In genomic region chr7:130069179-130069977, GRCh38 we compare ENCODE assay signal across 8 cellular contexts. TPM values are rescaled to one million over a fixed set of nuclear protein-coding genes. Genes with fewer than 3 reads are reported as not detected.
DNase-seq lines count a peak whose midpoint lies in the region; ATAC-seq and TF ChIP-seq lines count a peak whose summit lies in the region.

No MANE protein-coding gene starts in this region.

- CTCF ChIA-PET in AG04450 (lab: Charles Lee), result interaction anchor here (0.5 to 0.9 kb wide), 3 partner anchors 22 to 763 kb away, joined by 3 read pairs; no protein-coding TSS in a partner anchor

- H3K4me1 ChIP-seq in mucosa of stomach (ENCODE audit: control insufficient read depth, insufficient read depth, low read length), result peaks cover 4% of the 10 kb centered on the region

- POLR2A ChIA-PET in AG04450 (lab: Yijun Ruan, JAX), result interaction anchor here (0.9 to 1.3 kb wide), 2 partner anchors 32 to 75 kb away, joined by 3 to 4 read pairs; no protein-coding TSS in a partner anchor

- ATAC-seq in HG03460 (IDR thresholded peaks at IDR 0.05; ENCODE audit: unreplicated experiment) (no peak), HG03378 (IDR thresholded peaks at IDR 0.05; ENCODE audit: unreplicated experiment) (no peak)

- H3K36me3 ChIP-seq in brain microvascular endothelial cell (replicated peaks), result no peaks in the 10 kb centered on the region
- no peaks in the 10 kb centered on the region for H3K36me3 ChIP-seq in mucosa of stomach (ENCODE audit: control insufficient read depth, insufficient read depth, low read length)

- in situ Hi-C loops in brain microvascular endothelial cell (cut with HindIII; ENCODE audit: low pct_ligation_motif_present, low sequenced_read_pairs), result no loop called here

- H3K9me3 ChIP-seq in AG04450 (ENCODE audit: control insufficient read depth, insufficient read depth, low read length), result no peaks in the 10 kb centered on the region
- no peaks in the 10 kb centered on the region for H3K9me3 ChIP-seq in mucosa of stomach (ENCODE audit: control insufficient read depth, low read length)

- H3K27me3 ChIP-seq in AG04450 (ENCODE audit: control insufficient read depth, insufficient read depth, low read length), result no peaks in the 10 kb centered on the region
- H3K27me3 ChIP-seq in brain microvascular endothelial cell (replicated peaks), result no peaks in the 10 kb centered on the region
- no peaks in the 10 kb centered on the region for H3K27me3 ChIP-seq in mucosa of stomach (ENCODE audit: control insufficient read depth, insufficient read depth, low read length)

- peak overlapping the region; percentile 68 for H3K4me3 ChIP-seq in AG04450 (ENCODE audit: low read depth, low read length)
- peak overlapping the region; percentile 95 for H3K4me3 ChIP-seq in Jurkat, Clone E6-1 (ENCODE audit: low read length)
- H3K4me3 ChIP-seq in brain microvascular endothelial cell (ENCODE audit: low read depth, low read length), result peak overlapping the region; percentile 65
- H3K4me3 ChIP-seq in mucosa of stomach (ENCODE audit: low read length), result peak overlapping the region; percentile 77

- DNase-seq in AG04450 (ENCODE audit: low read depth, low spot score), result no peak
- no peak for DNase-seq in Jurkat, Clone E6-1 (ENCODE audit: low read depth, low spot score)
- no peak for DNase-seq in brain microvascular endothelial cell
- no peak for DNase-seq in OCI-M2 (lab: John Stamatoyannopoulos, UW; ENCODE audit: unreplicated experiment)
- no peak for DNase-seq in NCI-H345 (lab: John Stamatoyannopoulos, UW)

- peak overlapping the region; percentile 85 for H3K9ac ChIP-seq in mucosa of stomach (ENCODE audit: low read length)

- TF ChIP-seq CTCF in AG04450 (IDR thresholded peaks at IDR 0.05; ENCODE audit: low read depth, low read length) (no peak), brain microvascular endothelial cell (IDR thresholded peaks at IDR 0.05; ENCODE audit: low read depth, low read length, missing control alignments) (no peak)

- H3K27ac ChIP-seq in AG04450 (ENCODE audit: low read depth, low read length), result no peak overlapping the region
- H3K27ac ChIP-seq in brain microvascular endothelial cell, result no peak overlapping the region

RNA-seq across cellular contexts. Expression of gene KLHDC10, which starts 1.0 kb away (rescaled TPM):
- polyA plus RNA-seq in AG04450 (2011; rRNA removed), result 23.3 and 29.7 TPM in 2 replicates
- 36.9 and 50.9 TPM in 2 replicates for polyA minus RNA-seq in AG04450 (2011; rRNA and poly(A)+ RNA removed)
- polyA plus RNA-seq in Jurkat, Clone E6-1 (2012; ENCODE audit: insufficient read depth, insufficient read length), result 18.5 TPM

RNA-seq across cellular contexts. Expression of gene ZC3HC1, which starts 18.2 kb away (rescaled TPM):
- polyA plus RNA-seq in AG04450 (2011; rRNA removed), result 25.1 and 26.4 TPM in 2 replicates
- 24.6 and 28.9 TPM in 2 replicates for polyA minus RNA-seq in AG04450 (2011; rRNA and poly(A)+ RNA removed)
- 36.4 TPM for polyA plus RNA-seq in Jurkat, Clone E6-1 (2012; ENCODE audit: insufficient read depth, insufficient read length)
